ENCODE assay signal across 9 cellular contexts in genomic region chr10:94738588-94738987, GRCh38. TPM values are rescaled to one million over a fixed set of nuclear protein-coding genes. Genes with fewer than 3 reads are reported as not detected.
"Had no signal": no experiment of that assay in that cellular context is flagged by ENCODE, and none has a peak within 500 bp of the region (broad histone marks: within the 10 kb centered on the region; RNA-seq: fewer than 3 reads in every experiment).

No MANE protein-coding gene starts in this region.

- H3K4me3 ChIP-seq: GM12878 had no signal

- FAIRE-seq: G401.6, GM12878, GM12891, GM12892, GM18507, GM19239 had no signal

- ATAC-seq: GM12878 had no signal

- DNase-seq: GDM1, GF-D8 had no signal

RNA-seq across cellular contexts. Expression of gene CYP2C19, which starts 23.9 kb away (rescaled TPM):
- total RNA-seq: G401, GM12878 had no signal
- polyA plus RNA-seq: GM12878 had no signal

RNA-seq across cellular contexts. Expression of gene CYP2C18, which starts 55.1 kb away (rescaled TPM):
- total RNA-seq: G401 had no signal
